ENCODE assay signal across 18 cellular contexts in genomic region chr4:80004319-80004718, GRCh38.
A peak's percentile ranks its signal among the peaks of the same experiment; 100 is the strongest.
DNase-seq lines count a peak whose midpoint lies in the region; ATAC-seq, FAIRE-seq and TF ChIP-seq lines count a peak whose summit lies in the region.
"Had no signal": no experiment of that assay in that cellular context is flagged by ENCODE, and none has a peak within 500 bp of the region (broad histone marks: within the 10 kb centered on the region; RNA-seq: fewer than 3 reads in every experiment).

No MANE protein-coding gene starts in this region.

- peak overlapping the region in 5 of 7 donors; percentile 35 to 86 (median 58) for H3K27ac Mint-ChIP-seq in CD4-positive, alpha-beta memory T cell
- H3K27ac Mint-ChIP-seq in activated CD4-positive, alpha-beta memory T cell treated with anti-CD3 and anti-CD28 coated beads for 36 hours: peak overlapping the region; percentile 26
- H3K27ac Mint-ChIP-seq in endodermal cell: no peak overlapping the region
- H3K27ac Mint-ChIP-seq: GM23338, IgD-negative memory B cell had no signal

- no peak overlapping the region for H3K9ac ChIP-seq in endodermal cell (ENCODE audit: extremely low read depth, low read length, poor library complexity, severe bottlenecking)

- no peak for DNase-seq in CD4-positive, alpha-beta memory T cell
- no peak for DNase-seq in D721Med (ENCODE audit: insufficient read length, low spot score)
- no peak for DNase-seq in activated CD4-positive, alpha-beta memory T cell treated with anti-CD3 and anti-CD28 coated beads for 36 hours
- no peak for DNase-seq in endodermal cell
- no peak for DNase-seq in GM19239 (ENCODE audit: insufficient read length, low spot score)
- DNase-seq in activated gamma-delta T cell treated with Interleukin-2 at 50 U/mL for 16 hours: no peak
- no peak for DNase-seq in vagina (ENCODE audit: extremely low spot score in 2 of 2)
- DNase-seq: BE2C; Caco-2; CD8-positive, alpha-beta memory T cell; DMS53; H7 had no signal

- peaks cover 41 to 42% of the 10 kb centered on the region in 2 donors for H3K36me3 Mint-ChIP-seq in CD4-positive, alpha-beta memory T cell
- H3K36me3 Mint-ChIP-seq in activated CD4-positive, alpha-beta memory T cell treated with anti-CD3 and anti-CD28 coated beads for 36 hours: peaks cover 21% of the 10 kb centered on the region
- H3K36me3 Mint-ChIP-seq in endodermal cell (ENCODE audit: low read depth): peaks cover 10% of the 10 kb centered on the region

- H3K4me1 ChIP-seq in CD4-positive, alpha-beta memory T cell (ENCODE audit: insufficient read depth, low read length): peaks cover 43% of the 10 kb centered on the region
- H3K4me1 ChIP-seq in endodermal cell (ENCODE audit: control insufficient read depth, insufficient read depth, low read length): peaks cover 3% of the 10 kb centered on the region
- H3K4me1 ChIP-seq in vagina: no peaks in the 10 kb centered on the region
- H3K4me1 ChIP-seq: A549, Caco-2 had no signal

- peaks cover 4 to 16% (median 8%) of the 10 kb centered on the region in 8 donors for H3K9me3 Mint-ChIP-seq in CD4-positive, alpha-beta memory T cell
- peaks cover 11% of the 10 kb centered on the region for H3K9me3 Mint-ChIP-seq in activated CD4-positive, alpha-beta memory T cell treated with anti-CD3 and anti-CD28 coated beads for 36 hours
- H3K9me3 Mint-ChIP-seq in endodermal cell: peaks cover 25% of the 10 kb centered on the region

- H3K27me3 Mint-ChIP-seq in CD4-positive, alpha-beta memory T cell: no peaks in the 10 kb centered on the region
- no peaks in the 10 kb centered on the region for H3K27me3 Mint-ChIP-seq in activated CD4-positive, alpha-beta memory T cell treated with anti-CD3 and anti-CD28 coated beads for 36 hours
- peaks cover 21% of the 10 kb centered on the region for H3K27me3 Mint-ChIP-seq in endodermal cell (ENCODE audit: insufficient read depth)
- H3K27me3 Mint-ChIP-seq: CD8-positive, alpha-beta memory T cell; IgD-negative memory B cell had no signal

- CTCF ChIA-PET in CD4-positive, alpha-beta memory T cell (lab: Charles Lee; ENCODE audit: partially characterized antibody): no interaction called here
- CTCF ChIA-PET in activated CD4-positive, alpha-beta memory T cell treated with anti-CD3 and anti-CD28 coated beads for 36 hours (lab: Charles Lee): interaction anchor here (1.2 kb wide), 2 partner anchors 69 to 198 kb away, joined by 3 to 5 read pairs; partner anchors contain the start of gene ANTXR2

- H3K9me3 ChIP-seq in CD4-positive, alpha-beta memory T cell (ENCODE audit: control insufficient read depth in 1 of 2, low read length in 2 of 2): no peaks in the 10 kb centered on the region
- H3K9me3 ChIP-seq in endodermal cell (ENCODE audit: control insufficient read depth, low read length) (peaks cover 17% of the 10 kb centered on the region), vagina (peaks cover 5% of the 10 kb centered on the region)
- H3K9me3 ChIP-seq: A549, BE2C, Caco-2 had no signal

- H3K4me3 ChIP-seq in CD4-positive, alpha-beta memory T cell (ENCODE audit: low read length in 2 of 2): no peak overlapping the region
- H3K4me3 ChIP-seq in endodermal cell (ENCODE audit: low read length) (peak overlapping the region; percentile 53), vagina (no peak overlapping the region)
- H3K4me3 ChIP-seq: A549, GM23338 had no signal

- H3K27me3 ChIP-seq in CD4-positive, alpha-beta memory T cell (ENCODE audit: insufficient read depth, low read length): no peaks in the 10 kb centered on the region
- peaks cover 36% of the 10 kb centered on the region for H3K27me3 ChIP-seq in endodermal cell (ENCODE audit: control insufficient read depth, insufficient read depth, low read length, poor library complexity, severe bottlenecking)
- H3K27me3 ChIP-seq in vagina: no peaks in the 10 kb centered on the region
- H3K27me3 ChIP-seq: BE2C had no signal

- no peak for TF ChIP-seq CTCF in D721Med (IDR thresholded peaks at IDR 0.05; ENCODE audit: insufficient read depth, missing control alignments)
- no peak for TF ChIP-seq CTCF in endodermal cell (conservative IDR thresholded peaks at IDR 0.05)
- no peak for TF ChIP-seq CTCF in vagina (IDR thresholded peaks at IDR 0.05)

- ATAC-seq in GM18502 (IDR thresholded peaks at IDR 0.05; ENCODE audit: poor library complexity, unreplicated experiment): no peak
- ATAC-seq: A549, GM23338 had no signal

- FAIRE-seq in D721Med (lab: Jason Lieb, UNC): peak; percentile 16
- no peak for FAIRE-seq in GM19239 (lab: Jason Lieb, UNC)
- FAIRE-seq: A549, GM18507 had no signal

- H3K4me1 Mint-ChIP-seq in CD4-positive, alpha-beta memory T cell: peaks cover 35 to 52% (median 42%) of the 10 kb centered on the region in 4 donors
- H3K4me1 Mint-ChIP-seq in activated CD4-positive, alpha-beta memory T cell treated with anti-CD3 and anti-CD28 coated beads for 36 hours (ENCODE audit: low read depth): peaks cover 49% of the 10 kb centered on the region
- H3K4me1 Mint-ChIP-seq in endodermal cell: peaks cover 15% of the 10 kb centered on the region
- H3K4me1 Mint-ChIP-seq: GM23338 had no signal

- POLR2A ChIA-PET in CD4-positive, alpha-beta memory T cell (lab: Charles Lee; ENCODE audit: partially characterized antibody): no interaction called here
- POLR2A ChIA-PET in activated CD4-positive, alpha-beta memory T cell treated with anti-CD3 and anti-CD28 coated beads for 36 hours (lab: Charles Lee): interaction anchor here (1.4 kb wide), 1 partner anchor 69 kb away, joined by 6 read pairs; the partner anchor contains the start of gene ANTXR2

- no peak for TF ChIP-seq POLR2A in vagina (IDR thresholded peaks at IDR 0.05)

- H3K4me3 Mint-ChIP-seq in CD4-positive, alpha-beta memory T cell: peak overlapping the region in 1 of 8 donors; percentile 5
- H3K4me3 Mint-ChIP-seq in activated CD4-positive, alpha-beta memory T cell treated with anti-CD3 and anti-CD28 coated beads for 36 hours: no peak overlapping the region
- H3K4me3 Mint-ChIP-seq in endodermal cell: no peak overlapping the region
- H3K4me3 Mint-ChIP-seq: CD8-positive, alpha-beta memory T cell; GM23338; IgD-negative memory B cell had no signal

- no peak overlapping the region for H3K27ac ChIP-seq in CD4-positive, alpha-beta memory T cell (ENCODE audit: low read depth, low read length)
- H3K27ac ChIP-seq in endodermal cell (ENCODE audit: low read depth, low read length) (no peak overlapping the region), vagina (no peak overlapping the region)
- H3K27ac ChIP-seq: A549, C4-2B had no signal

- no peaks in the 10 kb centered on the region for H3K36me3 ChIP-seq in CD4-positive, alpha-beta memory T cell (ENCODE audit: insufficient read depth, low read length)
- peaks cover 5% of the 10 kb centered on the region for H3K36me3 ChIP-seq in endodermal cell (ENCODE audit: control insufficient read depth, insufficient read depth, low read length)
- no peaks in the 10 kb centered on the region for H3K36me3 ChIP-seq in vagina
- H3K36me3 ChIP-seq: BE2C had no signal

- intact Hi-C loops in CD4-positive, alpha-beta memory T cell (cut with micrococcal nuclease): no loop called here
- intact Hi-C loops in activated CD4-positive, alpha-beta memory T cell treated with anti-CD3 and anti-CD28 coated beads for 36 hours (cut with micrococcal nuclease): no loop called here
- intact Hi-C loops in vagina (cut with DNase I): no loop called here
